9 cellular contexts compared by ENCODE assay signal in the genomic region with DNA sequence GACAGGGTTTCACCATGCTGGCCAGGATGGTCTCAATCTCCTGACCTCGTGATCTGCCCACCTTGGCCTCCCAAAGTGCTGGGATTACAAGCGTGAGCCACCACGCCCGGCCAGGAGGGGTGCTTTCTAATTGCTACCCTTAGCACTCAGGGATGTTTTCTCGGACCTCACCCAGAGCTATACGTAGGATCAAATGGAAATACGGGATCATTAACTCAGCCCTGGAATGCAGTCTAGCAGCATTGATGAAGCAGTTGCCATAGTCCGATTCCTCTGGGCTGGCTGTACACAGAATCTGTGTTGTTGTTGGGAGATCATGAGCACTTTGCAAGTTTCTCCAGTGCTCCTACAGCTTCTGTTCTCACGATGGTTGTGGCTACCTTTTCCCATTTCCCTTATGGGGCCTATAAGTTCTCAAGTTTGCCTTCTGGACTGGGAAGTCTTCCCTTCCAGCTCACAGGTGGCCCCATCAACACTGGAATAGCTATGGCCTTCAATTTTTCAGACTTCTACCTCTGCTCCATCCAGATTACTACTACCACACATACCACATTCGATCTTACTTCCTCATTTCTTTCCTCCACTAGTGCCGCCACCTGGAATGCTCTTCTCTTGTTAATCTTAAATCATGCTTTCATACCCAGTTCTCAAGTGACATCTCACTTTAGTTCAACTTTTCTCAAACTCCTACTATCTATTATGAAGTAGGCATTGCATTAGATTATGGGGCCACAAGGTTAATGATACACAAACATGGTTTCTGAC. TPM values are rescaled to one million over a fixed set of nuclear protein-coding genes. Genes with fewer than 3 reads are reported as not detected.
DNase-seq lines count a peak whose midpoint lies in the region; ATAC-seq and TF ChIP-seq lines count a peak whose summit lies in the region.
"Had no signal": no experiment of that assay in that cellular context is flagged by ENCODE, and none has a peak within 500 bp of the region (broad histone marks: within the 10 kb centered on the region; RNA-seq: fewer than 3 reads in every experiment).

No MANE protein-coding gene starts in this region.

- H3K9me3 ChIP-seq in Loucy (ENCODE audit: insufficient read depth, low read depth, low read length) (no peaks in the 10 kb centered on the region), thoracic aorta (no peaks in the 10 kb centered on the region)
- H3K9me3 ChIP-seq: SJSA1 had no signal

- no peak overlapping the region for H3K4me2 ChIP-seq in Loucy (ENCODE audit: low read depth, low read length, poor library complexity, severe bottlenecking)

- H3K9ac ChIP-seq in Loucy (ENCODE audit: low read depth, low read length, poor library complexity, severe bottlenecking): no peak overlapping the region

- intact Hi-C loops in left colon (cut with DNase I, micrococcal nuclease): no loop called here

- TF ChIP-seq CTCF in Loucy (conservative IDR thresholded peaks at IDR 0.05; ENCODE audit: low read length) (no peak), thoracic aorta (IDR thresholded peaks at IDR 0.05) (no peak)

- no peaks in the 10 kb centered on the region for H3K4me1 ChIP-seq in Loucy (ENCODE audit: insufficient read depth, low read length, poor library complexity, severe bottlenecking)
- peaks cover 0 to 16% of the 10 kb centered on the region in 2 donors for H3K4me1 ChIP-seq in thoracic aorta (ENCODE audit: control insufficient read depth in 1 of 2, low read depth in 2 of 2)
- H3K4me1 ChIP-seq: SJSA1 had no signal

- no peaks in the 10 kb centered on the region for H3F3A ChIP-seq in Loucy (ENCODE audit: low read depth)

- DNase-seq in thoracic aorta (ENCODE audit: low spot score) (no peak), 8988T (no peak), anterior cingulate cortex (lab: John Stamatoyannopoulos, UW) (no peak), left colon (no peak)
- DNase-seq: activated T-cell treated with anti-CD3 and anti-CD28 coated beads for 4 hours had no signal

- no peaks in the 10 kb centered on the region for H3K9me2 ChIP-seq in Loucy (replicated peaks; ENCODE audit: low read depth, low read length)

- peak; percentile 81 for ATAC-seq in GM19324 (IDR thresholded peaks at IDR 0.05; ENCODE audit: low FRiP score, unreplicated experiment)
- ATAC-seq in HG02852 (IDR thresholded peaks at IDR 0.05; ENCODE audit: unreplicated experiment): peak; percentile 97
- ATAC-seq in thoracic aorta (ENCODE audit: insufficient number of reproducible peaks, low FRiP score, low read depth): no peak
- no peak for ATAC-seq in left colon

- H3K4me3 ChIP-seq in Loucy (ENCODE audit: low read length, poor library complexity, severe bottlenecking) (no peak overlapping the region), thoracic aorta (no peak overlapping the region)
- H3K4me3 ChIP-seq: SJSA1 had no signal

- no peaks in the 10 kb centered on the region for H4K20me1 ChIP-seq in Loucy (ENCODE audit: insufficient read depth, low read length, poor library complexity, severe bottlenecking)

- no peaks in the 10 kb centered on the region for H3K27me3 ChIP-seq in Loucy (ENCODE audit: insufficient read depth, low read length, poor library complexity, severe bottlenecking)
- no peaks in the 10 kb centered on the region for H3K27me3 ChIP-seq in thoracic aorta (replicated peaks; ENCODE audit: insufficient read depth)
- H3K27me3 ChIP-seq: SJSA1 had no signal

- H3K36me3 ChIP-seq in Loucy (ENCODE audit: insufficient read depth, low read length) (no peaks in the 10 kb centered on the region), thoracic aorta (no peaks in the 10 kb centered on the region)
- H3K36me3 ChIP-seq: SJSA1 had no signal

- peak overlapping the region; percentile 41 to 65 for H3K27ac ChIP-seq in thoracic aorta
- H3K27ac ChIP-seq: SJSA1 had no signal

- H2AFZ ChIP-seq in Loucy (ENCODE audit: low read length): 0 out of 2 replicates have a peak overlapping the region, but pooled peaks have one; percentile 35

- H3K79me2 ChIP-seq in Loucy (ENCODE audit: insufficient read depth, low read length): no peaks in the 10 kb centered on the region

RNA-seq across cellular contexts. Expression of a gene that starts 16.1 kb away (rescaled TPM):
- total RNA-seq in thoracic aorta (100 to 1,000 TPM in 1 of 2 donors, 10 to 100 TPM in 1; 73.4 to 114 TPM), left colon (10 to 100 TPM; 50.7 to 52.0 TPM)

RNA-seq across cellular contexts. Expression of a gene that starts 52.6 kb away (rescaled TPM):
- 10 to 100 TPM; 11.6 to 25.6 TPM for total RNA-seq in thoracic aorta
- 1 to 10 TPM; 7.2 to 8.6 TPM for total RNA-seq in left colon

Comparison
In these comparisons a context has a peak if more than half of its experiments do, and no peak if none do; other contexts are left out.
1. ATAC-seq: peak in GM19324 (single experiment) and HG02852 (single experiment); none in thoracic aorta (single experiment) and left colon (single experiment).